In the genomic region with DNA sequence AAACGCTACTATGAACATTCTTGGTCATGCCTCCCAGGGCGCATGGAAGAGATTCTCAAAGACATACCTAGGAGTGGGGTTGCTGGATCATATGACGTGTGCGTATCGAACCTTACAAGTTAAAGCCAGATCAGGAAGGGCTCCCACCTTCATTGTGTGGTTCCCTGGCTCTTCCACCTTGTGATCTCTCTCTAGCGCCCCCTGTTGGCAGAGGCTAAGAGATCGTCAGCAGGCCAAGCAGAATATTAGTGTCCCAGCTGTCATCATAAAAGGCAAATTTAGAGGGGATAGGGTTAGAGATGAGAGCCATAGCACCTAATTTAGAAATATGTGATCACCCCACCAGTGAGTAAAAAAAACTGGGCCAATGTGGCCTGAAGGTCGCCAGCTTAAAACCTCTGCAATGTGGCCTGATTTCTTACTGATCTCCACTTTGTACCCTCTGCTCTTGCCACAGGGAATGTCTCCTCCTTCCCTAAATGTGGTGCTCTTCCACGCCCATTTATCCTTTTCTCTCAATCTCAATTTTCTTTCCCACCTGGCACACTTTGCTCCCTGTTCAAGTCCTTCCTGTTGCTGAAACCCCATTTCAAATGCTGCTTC, we compare ENCODE assay signal across 8 cellular contexts.
A peak's percentile ranks its signal among the peaks of the same experiment; 100 is the strongest.
DNase-seq lines count a peak whose midpoint lies in the region; ATAC-seq and TF ChIP-seq lines count a peak whose summit lies in the region.

No MANE protein-coding gene starts in this region.

- DNase-seq in BE2C = peak; percentile 82
- peak; percentile 65 for DNase-seq in H4 (ENCODE audit: low spot score)
- peak; percentile 64 for DNase-seq in activated T-cell treated with anti-CD3 and anti-CD28 coated beads, Interleukin-2, amount 50 U/mL, for 24 hours
- DNase-seq in fibroblast of the conjunctiva (ENCODE audit: low read depth) = peak; percentile 18
- peak; percentile 15 to 37 (median 26) for DNase-seq in ovary
- DNase-seq in upper lobe of right lung = no peak

- no peaks in the 10 kb centered on the region for H3K27me3 ChIP-seq in BE2C
- no peaks in the 10 kb centered on the region for H3K27me3 ChIP-seq in OCI-LY1 (ENCODE audit: insufficient read depth, low read length)
- no peaks in the 10 kb centered on the region for H3K27me3 ChIP-seq in ovary
- no peaks in the 10 kb centered on the region for H3K27me3 ChIP-seq in upper lobe of right lung

- H3K79me2 ChIP-seq in OCI-LY1 (ENCODE audit: insufficient read depth, low read length) = no peaks in the 10 kb centered on the region

- H3K4me1 ChIP-seq in BE2C (no peaks in the 10 kb centered on the region), OCI-LY1 (ENCODE audit: insufficient read depth, low read length, severe bottlenecking) (no peaks in the 10 kb centered on the region), ovary (ENCODE audit: insufficient read depth) (no peaks in the 10 kb centered on the region), upper lobe of right lung (no peaks in the 10 kb centered on the region)

- no peaks in the 10 kb centered on the region for H4K20me1 ChIP-seq in OCI-LY1 (ENCODE audit: insufficient read depth, low read length)

- TF ChIP-seq EP300 in ovary (IDR thresholded peaks at IDR 0.05) = no peak

- no peak for TF ChIP-seq POLR2A in ovary (IDR thresholded peaks at IDR 0.05)

- H3K9me3 Mint-ChIP-seq in activated T-cell treated with anti-CD3 and anti-CD28 coated beads, Interleukin-2, amount 50 U/mL, for 24 hours = no peaks in the 10 kb centered on the region

- no peak overlapping the region for H3K4me3 ChIP-seq in BE2C (ENCODE audit: low read depth, low read length)
- no peak overlapping the region for H3K4me3 ChIP-seq in OCI-LY1 (ENCODE audit: low read depth, low read length, poor library complexity, severe bottlenecking)
- no peak overlapping the region for H3K4me3 ChIP-seq in ovary
- no peak overlapping the region for H3K4me3 ChIP-seq in upper lobe of right lung

- peaks cover 2% of the 10 kb centered on the region for H3K4me1 Mint-ChIP-seq in activated T-cell treated with anti-CD3 and anti-CD28 coated beads, Interleukin-2, amount 50 U/mL, for 24 hours (ENCODE audit: low read depth)

- no peak overlapping the region for H2AFZ ChIP-seq in OCI-LY1 (ENCODE audit: low read length)

- ATAC-seq in upper lobe of right lung (peak; percentile 81), HG02840 (IDR thresholded peaks at IDR 0.05; ENCODE audit: low FRiP score, unreplicated experiment) (no peak)

- intact Hi-C loops in ovary (cut with DNase I) = no loop called here
- intact Hi-C loops in upper lobe of right lung (cut with DNase I) = no loop called here

- H3K27me3 Mint-ChIP-seq in activated T-cell treated with anti-CD3 and anti-CD28 coated beads, Interleukin-2, amount 50 U/mL, for 24 hours = peaks cover 3% of the 10 kb centered on the region

- H3K9me3 ChIP-seq in BE2C (no peaks in the 10 kb centered on the region), OCI-LY1 (ENCODE audit: low read length) (no peaks in the 10 kb centered on the region), ovary (no peaks in the 10 kb centered on the region), upper lobe of right lung (no peaks in the 10 kb centered on the region)

- TF ChIP-seq CTCF in BE2C (IDR thresholded peaks at IDR 0.05; ENCODE audit: low read depth, low read length) (peak; percentile 93), OCI-LY1 (IDR thresholded peaks at IDR 0.05; ENCODE audit: low read length) (peak; percentile 94), ovary (IDR thresholded peaks at IDR 0.05) (peak in 1 of 3 donors; percentile 16), upper lobe of right lung (IDR thresholded peaks at IDR 0.05) (peak; percentile 89)

- no peaks in the 10 kb centered on the region for H3K36me3 Mint-ChIP-seq in activated T-cell treated with anti-CD3 and anti-CD28 coated beads, Interleukin-2, amount 50 U/mL, for 24 hours (ENCODE audit: low read depth)

- H3K9ac ChIP-seq in OCI-LY1 (ENCODE audit: low read length) = no peak overlapping the region

- H3K36me3 ChIP-seq in BE2C = no peaks in the 10 kb centered on the region
- no peaks in the 10 kb centered on the region for H3K36me3 ChIP-seq in OCI-LY1 (ENCODE audit: insufficient read depth, low read length)
- H3K36me3 ChIP-seq in ovary = no peaks in the 10 kb centered on the region
- no peaks in the 10 kb centered on the region for H3K36me3 ChIP-seq in upper lobe of right lung

- no peaks in the 10 kb centered on the region for H3K9me2 ChIP-seq in OCI-LY1 (ENCODE audit: low read depth, low read length)

- H3K4me2 ChIP-seq in OCI-LY1 (ENCODE audit: low read length) = no peak overlapping the region

- no peak overlapping the region for H3K27ac ChIP-seq in OCI-LY1 (ENCODE audit: low read depth, low read length, poor library complexity, severe bottlenecking)
- no peak overlapping the region for H3K27ac ChIP-seq in ovary
- no peak overlapping the region for H3K27ac ChIP-seq in upper lobe of right lung

- H3K27ac Mint-ChIP-seq in activated T-cell treated with anti-CD3 and anti-CD28 coated beads, Interleukin-2, amount 50 U/mL, for 24 hours = no peak overlapping the region

- H3F3A ChIP-seq in OCI-LY1 (ENCODE audit: insufficient read depth, low read length) = no peaks in the 10 kb centered on the region

- WGBS in ovary, 3 donors = 57 to 61% (median 57%) methylated on average over 9 of the region's 9 CpGs

- no peak overlapping the region for H3K4me3 Mint-ChIP-seq in activated T-cell treated with anti-CD3 and anti-CD28 coated beads, Interleukin-2, amount 50 U/mL, for 24 hours
